In genomic region chr17:41647038-41647813, GRCh38 we compare ENCODE assay signal across 11 cellular contexts. TPM values are rescaled to one million over a fixed set of nuclear protein-coding genes. Genes with fewer than 3 reads are reported as not detected.
A peak's percentile ranks its signal among the peaks of the same experiment; 100 is the strongest.
DNase-seq lines count a peak whose midpoint lies in the region; ATAC-seq and TF ChIP-seq lines count a peak whose summit lies in the region.
"Had no signal": no experiment of that assay in that cellular context is flagged by ENCODE, and none has a peak within 500 bp of the region (broad histone marks: within the 10 kb centered on the region; RNA-seq: fewer than 3 reads in every experiment).

No MANE protein-coding gene starts in this region.

- H3K4me3 Mint-ChIP-seq in activated T-cell treated with anti-CD3 and anti-CD28 coated beads, Interleukin-2, amount 50 U/mL, for 24 hours: no peak overlapping the region
- peak overlapping the region; percentile 14 for H3K4me3 Mint-ChIP-seq in stimulated activated memory B cell treated with anti-CD40 and anti-IgM and Interleukin-4, amounts not matched to agents 10 μg/mL and 1 μg/mL and 100 μg/mL, for 72 hours

- peaks cover 5% of the 10 kb centered on the region; the same call in 1 of the 2 replicates for H3K79me2 ChIP-seq in PC-9 (ENCODE audit: low read depth)

- no peaks in the 10 kb centered on the region for H3K9me3 ChIP-seq in PC-9 (ENCODE audit: insufficient read depth, low read depth)
- H3K9me3 ChIP-seq in esophagus squamous epithelium: no peaks in the 10 kb centered on the region

- TF ChIP-seq POLR2A in esophagus squamous epithelium (IDR thresholded peaks at IDR 0.05): no peak

- peaks cover 10% of the 10 kb centered on the region for H3K4me1 Mint-ChIP-seq in activated T-cell treated with anti-CD3 and anti-CD28 coated beads, Interleukin-2, amount 50 U/mL, for 24 hours (ENCODE audit: low read depth)
- H3K4me1 Mint-ChIP-seq in stimulated activated memory B cell treated with anti-CD40 and anti-IgM and Interleukin-4, amounts not matched to agents 10 μg/mL and 1 μg/mL and 100 μg/mL, for 72 hours: peaks cover 11% of the 10 kb centered on the region

- no peaks in the 10 kb centered on the region for H3K36me3 Mint-ChIP-seq in activated T-cell treated with anti-CD3 and anti-CD28 coated beads, Interleukin-2, amount 50 U/mL, for 24 hours (ENCODE audit: low read depth)
- H3K36me3 Mint-ChIP-seq in stimulated activated memory B cell treated with anti-CD40 and anti-IgM and Interleukin-4, amounts not matched to agents 10 μg/mL and 1 μg/mL and 100 μg/mL, for 72 hours: no peaks in the 10 kb centered on the region

- BruUV-seq in PC-9 (replicated peaks; lab: Mats Ljungman, UMichigan): no TSS peak

- TF ChIP-seq CTCF in PC-9 (conservative IDR thresholded peaks at IDR 0.05) (no peak), esophagus squamous epithelium (IDR thresholded peaks at IDR 0.05) (no peak)

- H3K4me1 ChIP-seq in PC-9 (replicated peaks; ENCODE audit: insufficient read depth) (peaks cover 44% of the 10 kb centered on the region), esophagus squamous epithelium (peaks cover 28 to 73% (median 40%) of the 10 kb centered on the region in 3 donors)

- peak; percentile 36 for DNase-seq in activated T-cell treated with anti-CD3 and anti-CD28 coated beads, Interleukin-2, amount 50 U/mL, for 24 hours
- DNase-seq in activated T-cell treated with anti-CD3 and anti-CD28 coated beads, Interleukin-2, amount 50 U/mL, for 48 hours: no peak
- no peak for DNase-seq in PC-9
- DNase-seq in esophagus squamous epithelium (lab: John Stamatoyannopoulos, UW): no peak
- no peak for DNase-seq in stimulated activated naive CD8-positive, alpha-beta T cell treated with anti-CD3 and anti-CD28 coated beads, Interleukin-15, Interleukin-2, amounts not matched to agents 100 U/mL and 50 U/mL, for 24 hours
- DNase-seq in T-helper 9 cell: no peak
- DNase-seq: NCI-H187 treated with DMSO at 0.1 percent for 48 hours had no signal

- POLR2A ChIA-PET in PC-9 (lab: Charles Lee; ENCODE audit: unreplicated experiment): interaction anchor here (0.6 kb wide), 1 partner anchor 67 kb away, joined by 3 read pairs; no protein-coding TSS in a partner anchor

- 48 to 67% methylated on average over 7 to 13 of the region's 15 CpGs for WGBS in esophagus squamous epithelium, 2 donors

- intact Hi-C loops in PC-9 (cut with micrococcal nuclease; ENCODE audit: unreplicated experiment) (loop anchor here (2.0 to 5.0 kb wide), 2 partner anchors 22 to 845 kb away; partner anchors contain the start of gene KRT17), esophagus squamous epithelium (cut with DNase I) (loop anchor here (5.0 to 10.0 kb wide), 3 partner anchors 65 to 735 kb away; no protein-coding TSS in a partner anchor)

- CTCF ChIA-PET in PC-9 (lab: Charles Lee): interaction anchor here (0.6 to 2.7 kb wide), 4 partner anchors 14 to 111 kb away, joined by 3 to 47 read pairs (median 10); no protein-coding TSS in a partner anchor

- H3K36me3 ChIP-seq in PC-9 (ENCODE audit: low read depth) (no peaks in the 10 kb centered on the region), esophagus squamous epithelium (no peaks in the 10 kb centered on the region)

- H3K27ac ChIP-seq in PC-9 (no peak overlapping the region), esophagus squamous epithelium (peak overlapping the region in 3 of 4 donors; percentile 97 to 98 (median 97))

- ATAC-seq in stimulated activated memory B cell treated with anti-CD40 and anti-IgM and Interleukin-4, amounts not matched to agents 10 μg/mL and 1 μg/mL and 100 μg/mL, for 72 hours: no peak
- no peak for ATAC-seq in stimulated activated naive CD8-positive, alpha-beta T cell treated with anti-CD3 and anti-CD28 coated beads, Interleukin-15, Interleukin-2, amounts not matched to agents 100 U/mL and 50 U/mL, for 24 hours
- no peak for ATAC-seq in GM19463 (IDR thresholded peaks at IDR 0.05; ENCODE audit: unreplicated experiment)

- H3F3A ChIP-seq in PC-9 (ENCODE audit: insufficient read depth, low read depth): peaks cover 20% of the 10 kb centered on the region

- H2AFZ ChIP-seq in PC-9: no peak overlapping the region

- no peaks in the 10 kb centered on the region for H3K27me3 Mint-ChIP-seq in activated T-cell treated with anti-CD3 and anti-CD28 coated beads, Interleukin-2, amount 50 U/mL, for 24 hours
- no peaks in the 10 kb centered on the region for H3K27me3 Mint-ChIP-seq in stimulated activated memory B cell treated with anti-CD40 and anti-IgM and Interleukin-4, amounts not matched to agents 10 μg/mL and 1 μg/mL and 100 μg/mL, for 72 hours

- no peak overlapping the region for H3K4me3 ChIP-seq in PC-9
- peak overlapping the region in 1 of 4 donors; percentile 67 for H3K4me3 ChIP-seq in esophagus squamous epithelium

- H4K20me1 ChIP-seq in PC-9 (ENCODE audit: insufficient read depth): no peaks in the 10 kb centered on the region

- H3K9me3 Mint-ChIP-seq in activated T-cell treated with anti-CD3 and anti-CD28 coated beads, Interleukin-2, amount 50 U/mL, for 24 hours: no peaks in the 10 kb centered on the region
- H3K9me3 Mint-ChIP-seq in stimulated activated memory B cell treated with anti-CD40 and anti-IgM and Interleukin-4, amounts not matched to agents 10 μg/mL and 1 μg/mL and 100 μg/mL, for 72 hours: no peaks in the 10 kb centered on the region
- H3K9me3 Mint-ChIP-seq: activated CD4-positive, alpha-beta T cell treated with anti-CD3 and anti-CD28 coated beads, Interleukin-2, amount 10 ng/mL, durations not matched to agents 24 days and 14 days had no signal

- H3K9me2 ChIP-seq in PC-9 (ENCODE audit: insufficient read depth): no peaks in the 10 kb centered on the region

- H3K27ac Mint-ChIP-seq in activated T-cell treated with anti-CD3 and anti-CD28 coated beads, Interleukin-2, amount 50 U/mL, for 24 hours: no peak overlapping the region
- no peak overlapping the region for H3K27ac Mint-ChIP-seq in stimulated activated memory B cell treated with anti-CD40 and anti-IgM and Interleukin-4, amounts not matched to agents 10 μg/mL and 1 μg/mL and 100 μg/mL, for 72 hours

- peak overlapping the region; percentile 88 for H3K4me2 ChIP-seq in PC-9

- H3K27me3 ChIP-seq in PC-9 (ENCODE audit: insufficient read depth, low read depth) (no peaks in the 10 kb centered on the region), esophagus squamous epithelium (no peaks in the 10 kb centered on the region)

RNA-seq across cellular contexts. Expression of gene KRT17, which starts 22.9 kb away (rescaled TPM):
- total RNA-seq in PC-9 (2021) (29.0 and 80.8 TPM in 2 replicates), esophagus squamous epithelium (1,000 to 10,000 TPM in 1 of 4 donors, 10 to 100 TPM in 3; 45.8 to 2,552 (median 75.7) TPM)
- total RNA-seq: activated CD4-positive, alpha-beta T cell treated with anti-CD3 and anti-CD28 coated beads, Interleukin-2, amount 10 ng/mL, durations not matched to agents 24 days and 14 days had no signal

RNA-seq across cellular contexts. Expression of gene KRT16, which starts 34.7 kb away (rescaled TPM):
- total RNA-seq in PC-9 (2021): 41.7 and 53.5 TPM in 2 replicates
- total RNA-seq in esophagus squamous epithelium: 1,000 to 10,000 TPM in 2 of 4 donors, 100 to 1,000 TPM in 2; 156 to 6,712 (median 1,275) TPM
- total RNA-seq: activated CD4-positive, alpha-beta T cell treated with anti-CD3 and anti-CD28 coated beads, Interleukin-2, amount 10 ng/mL, durations not matched to agents 24 days and 14 days; HT1080 had no signal

RNA-seq across cellular contexts. Expression of gene EIF1, which starts 41.5 kb away (rescaled TPM):
- 775 and 874 TPM in 2 replicates for total RNA-seq in PC-9 (2021)
- 100 to 1,000 TPM in 3 of 4 donors, 10 to 100 TPM in 1; 96.5 to 311 (median 223) TPM for total RNA-seq in esophagus squamous epithelium
